In genomic region chr16:8880839-8881510, GRCh38 we compare ENCODE assay signal across 13 cellular contexts. TPM values are rescaled to one million over a fixed set of nuclear protein-coding genes. Genes with fewer than 3 reads are reported as not detected.
"Had no signal": no experiment of that assay in that cellular context is flagged by ENCODE, and none has a peak within 500 bp of the region (broad histone marks: within the 10 kb centered on the region; RNA-seq: fewer than 3 reads in every experiment).

No MANE protein-coding gene starts in this region.

- H3K27ac Mint-ChIP-seq: activated B cell treated with CpG ODN at 0.5 μM for 24 hours; activated CD4-positive, alpha-beta T cell treated with anti-CD3 and anti-CD28 coated beads, Interleukin-2, amount 10 ng/mL, durations not matched to agents 24 days and 14 days; activated CD8-positive, alpha-beta memory T cell treated with anti-CD3 and anti-CD28 coated beads, Interleukin-2, amount 10 ng/mL, durations not matched to agents 7 days and 5 days; activated naive CD4-positive, alpha-beta T cell treated with anti-CD3 and anti-CD28 coated beads, Interleukin-2, amount 50 U/mL, for 72 hours; activated naive CD8-positive, alpha-beta T cell treated with anti-CD3 and anti-CD28 coated beads, Interleukin-2, amount 50 U/mL, for 24 hours; T-helper 1 cell treated with Interleukin-12 subunit alpha and Interleukin-12 subunit beta and Interleukin-4 antibody, amounts not matched to agents 30 μg/mL and 1 μg/mL, for 36 hours had no signal

- H3K9me3 Mint-ChIP-seq: activated B cell treated with CpG ODN at 0.5 μM for 24 hours; activated CD4-positive, alpha-beta T cell treated with anti-CD3 and anti-CD28 coated beads, Interleukin-2, amount 10 ng/mL, durations not matched to agents 24 days and 14 days; activated naive CD4-positive, alpha-beta T cell treated with anti-CD3 and anti-CD28 coated beads, Interleukin-2, amount 50 U/mL, for 72 hours; activated naive CD8-positive, alpha-beta T cell treated with anti-CD3 and anti-CD28 coated beads, Interleukin-2, amount 50 U/mL, for 24 hours; activated T-cell treated with anti-CD3 and anti-CD28 coated beads, Interleukin-2, amount 50 U/mL, for 4 hours; T-helper 1 cell treated with Interleukin-12 subunit alpha and Interleukin-12 subunit beta and Interleukin-4 antibody, amounts not matched to agents 30 μg/mL and 1 μg/mL, for 36 hours had no signal

- DNase-seq: amniotic stem cell, NCI-H510A had no signal

- H3K36me3 Mint-ChIP-seq: activated CD8-positive, alpha-beta memory T cell treated with anti-CD3 and anti-CD28 coated beads, Interleukin-2, amount 10 ng/mL, durations not matched to agents 7 days and 5 days; activated naive CD4-positive, alpha-beta T cell treated with anti-CD3 and anti-CD28 coated beads, Interleukin-2, amount 50 U/mL, for 72 hours had no signal

- H3K4me3 Mint-ChIP-seq: activated B cell treated with CpG ODN at 0.5 μM for 24 hours; activated CD4-positive, alpha-beta T cell treated with anti-CD3 and anti-CD28 coated beads, Interleukin-2, amount 10 ng/mL, durations not matched to agents 24 days and 14 days; activated CD8-positive, alpha-beta memory T cell treated with anti-CD3 and anti-CD28 coated beads, Interleukin-2, amount 10 ng/mL, durations not matched to agents 7 days and 5 days; activated naive CD8-positive, alpha-beta T cell treated with anti-CD3 and anti-CD28 coated beads, Interleukin-2, amount 50 U/mL, for 24 hours; activated T-cell treated with anti-CD3 and anti-CD28 coated beads, Interleukin-2, amount 50 U/mL, for 4 hours; T-helper 1 cell treated with Interleukin-12 subunit alpha and Interleukin-12 subunit beta and Interleukin-4 antibody, amounts not matched to agents 30 μg/mL and 1 μg/mL, for 36 hours had no signal

RNA-seq across cellular contexts. Expression of gene LITAFD, which starts 1.2 kb away (rescaled TPM):
- total RNA-seq: activated B cell treated with CpG ODN at 0.5 μM for 24 hours; activated CD4-positive, alpha-beta T cell treated with anti-CD3 and anti-CD28 coated beads, Interleukin-2, amount 10 ng/mL, durations not matched to agents 24 days and 14 days; activated CD8-positive, alpha-beta memory T cell treated with anti-CD3 and anti-CD28 coated beads, Interleukin-2, amount 10 ng/mL, durations not matched to agents 7 days and 5 days; activated naive CD4-positive, alpha-beta T cell treated with anti-CD3 and anti-CD28 coated beads, Interleukin-2, amount 50 U/mL, for 72 hours; activated T-cell treated with anti-CD3 and anti-CD28 coated beads, Interleukin-2, amount 50 U/mL, for 4 hours; ascending aorta; body of pancreas; bronchial epithelial cell; SK-MEL-5 had no signal
